Comparison of ENCODE assay signal across 8 cellular contexts in the genomic region with DNA sequence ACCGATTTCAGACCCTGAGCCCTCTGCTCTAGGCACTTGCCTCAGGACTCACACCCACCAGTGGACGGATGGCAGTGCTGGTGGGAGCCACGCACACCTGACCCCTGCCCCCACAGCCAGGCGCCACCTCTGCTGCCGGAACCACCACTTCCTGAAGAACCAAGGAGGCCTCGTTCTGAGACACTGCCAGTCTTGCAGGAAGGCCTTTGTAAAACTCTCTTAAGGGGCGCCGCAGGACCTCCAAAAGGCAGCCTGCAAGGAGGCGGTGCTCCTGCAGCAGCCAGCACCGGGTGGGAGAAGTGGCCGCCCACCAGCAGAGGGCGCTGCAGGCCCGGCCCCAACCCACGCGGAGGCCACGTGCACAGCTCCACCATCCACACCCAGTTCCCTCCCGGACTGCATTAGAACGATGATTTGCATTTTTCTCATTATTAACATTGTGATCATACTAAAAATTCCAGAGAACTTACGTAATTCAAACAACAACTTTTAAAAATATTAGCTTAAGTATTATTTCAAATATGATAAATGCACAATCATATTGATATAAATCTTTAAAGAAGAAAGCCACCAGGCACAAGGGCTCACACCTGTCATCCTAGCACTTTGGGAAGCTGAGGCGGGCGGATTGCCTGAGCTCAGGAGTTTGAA. TPM values are rescaled to one million over a fixed set of nuclear protein-coding genes. Genes with fewer than 3 reads are reported as not detected.
DNase-seq lines count a peak whose midpoint lies in the region; ATAC-seq and TF ChIP-seq lines count a peak whose summit lies in the region.

No MANE protein-coding gene starts in this region.

- ATAC-seq in naive thymus-derived CD8-positive, alpha-beta T cell = peak; percentile 99 to 100
- ATAC-seq in thoracic aorta (ENCODE audit: insufficient number of reproducible peaks, low FRiP score, low read depth) = no peak

- POLR2A ChIA-PET in activated CD4-positive, alpha-beta memory T cell treated with anti-CD3 and anti-CD28 coated beads for 36 hours (lab: Charles Lee) = interaction anchor here (0.9 kb wide), 1 partner anchor 30 kb away, joined by 3 read pairs; no protein-coding TSS in a partner anchor
- POLR2A ChIA-PET in naive thymus-derived CD8-positive, alpha-beta T cell (lab: Charles Lee) = interaction anchor here (0.7 to 1.1 kb wide), 2 partner anchors 14 to 42 kb away, joined by 3 to 4 read pairs; no protein-coding TSS in a partner anchor

- TF ChIP-seq CTCF in Calu3 (IDR thresholded peaks at IDR 0.05; ENCODE audit: unreplicated experiment) = peak; percentile 87
- TF ChIP-seq CTCF in thoracic aorta (IDR thresholded peaks at IDR 0.05) = peak; percentile 53

- H3K9me3 Mint-ChIP-seq in Calu3 (ENCODE audit: low read depth, unreplicated experiment) = no peaks in the 10 kb centered on the region
- H3K9me3 Mint-ChIP-seq in activated CD4-positive, alpha-beta memory T cell treated with anti-CD3 and anti-CD28 coated beads for 36 hours = no peaks in the 10 kb centered on the region
- no peaks in the 10 kb centered on the region for H3K9me3 Mint-ChIP-seq in naive thymus-derived CD8-positive, alpha-beta T cell

- no peaks in the 10 kb centered on the region for H3K36me3 Mint-ChIP-seq in Calu3 (ENCODE audit: insufficient read depth, unreplicated experiment)
- peaks cover 17% of the 10 kb centered on the region for H3K36me3 Mint-ChIP-seq in activated CD4-positive, alpha-beta memory T cell treated with anti-CD3 and anti-CD28 coated beads for 36 hours
- H3K36me3 Mint-ChIP-seq in naive thymus-derived CD8-positive, alpha-beta T cell = peaks cover 0 to 20% (median 3%) of the 10 kb centered on the region in 3 donors

- H3K4me1 Mint-ChIP-seq in Calu3 (ENCODE audit: low read depth, unreplicated experiment) = peaks cover 13% of the 10 kb centered on the region
- H3K4me1 Mint-ChIP-seq in activated CD4-positive, alpha-beta memory T cell treated with anti-CD3 and anti-CD28 coated beads for 36 hours (ENCODE audit: low read depth) = peaks cover 13% of the 10 kb centered on the region
- H3K4me1 Mint-ChIP-seq in naive thymus-derived CD8-positive, alpha-beta T cell = peaks cover 7 to 31% (median 24%) of the 10 kb centered on the region in 4 donors

- H3K27me3 Mint-ChIP-seq in Calu3 (ENCODE audit: unreplicated experiment) = no peaks in the 10 kb centered on the region
- no peaks in the 10 kb centered on the region for H3K27me3 Mint-ChIP-seq in activated CD4-positive, alpha-beta memory T cell treated with anti-CD3 and anti-CD28 coated beads for 36 hours
- H3K27me3 Mint-ChIP-seq in naive thymus-derived CD8-positive, alpha-beta T cell = no peaks in the 10 kb centered on the region

- H3K9me3 ChIP-seq in effector memory CD4-positive, alpha-beta T cell (ENCODE audit: control insufficient read depth, low read length) = no peaks in the 10 kb centered on the region
- no peaks in the 10 kb centered on the region for H3K9me3 ChIP-seq in thoracic aorta

- no peak overlapping the region for H3K27ac Mint-ChIP-seq in Calu3 (ENCODE audit: unreplicated experiment)
- no peak overlapping the region for H3K27ac Mint-ChIP-seq in activated CD4-positive, alpha-beta memory T cell treated with anti-CD3 and anti-CD28 coated beads for 36 hours
- H3K27ac Mint-ChIP-seq in naive thymus-derived CD8-positive, alpha-beta T cell = peak overlapping the region; percentile 32 to 94 (median 84)

- no peaks in the 10 kb centered on the region for H3K27me3 ChIP-seq in effector memory CD4-positive, alpha-beta T cell (replicated peaks; ENCODE audit: control insufficient read depth, insufficient read depth, low read length, poor library complexity, severe bottlenecking)
- no peaks in the 10 kb centered on the region for H3K27me3 ChIP-seq in thoracic aorta (replicated peaks; ENCODE audit: insufficient read depth)

- H3K36me3 ChIP-seq in effector memory CD4-positive, alpha-beta T cell (ENCODE audit: control insufficient read depth, insufficient read depth, low read length) = peaks cover 17% of the 10 kb centered on the region
- H3K36me3 ChIP-seq in thoracic aorta = peaks cover 2% of the 10 kb centered on the region

- no peak overlapping the region for H3K4me3 Mint-ChIP-seq in Calu3 (ENCODE audit: low read depth, unreplicated experiment)
- no peak overlapping the region for H3K4me3 Mint-ChIP-seq in activated CD4-positive, alpha-beta memory T cell treated with anti-CD3 and anti-CD28 coated beads for 36 hours
- H3K4me3 Mint-ChIP-seq in naive thymus-derived CD8-positive, alpha-beta T cell = peak overlapping the region in 2 of 10 donors; percentile 11 to 18

- no peak overlapping the region for H3K27ac ChIP-seq in effector memory CD4-positive, alpha-beta T cell (ENCODE audit: insufficient read depth, low read length, poor library complexity, severe bottlenecking)
- H3K27ac ChIP-seq in thoracic aorta = no peak overlapping the region

- DNase-seq in Calu3 (peak; percentile 75), Kasumi-1 (lab: John Stamatoyannopoulos, UW) (peak; percentile 48 to 64), thoracic aorta (ENCODE audit: low spot score) (no peak), foreskin melanocyte (no peak), Ammon's horn (ENCODE audit: low spot score) (no peak)
- peak; percentile 82 for DNase-seq in activated CD4-positive, alpha-beta memory T cell treated with anti-CD3 and anti-CD28 coated beads for 36 hours
- peak; percentile 41 to 49 (median 47) for DNase-seq in effector memory CD4-positive, alpha-beta T cell
- peak; percentile 66 to 91 (median 84) for DNase-seq in naive thymus-derived CD8-positive, alpha-beta T cell

- no peaks in the 10 kb centered on the region for H3K4me1 ChIP-seq in effector memory CD4-positive, alpha-beta T cell (ENCODE audit: control insufficient read depth, insufficient read depth, low read length, poor library complexity, severe bottlenecking)
- peaks cover 0 to 3% of the 10 kb centered on the region in 2 donors for H3K4me1 ChIP-seq in thoracic aorta (ENCODE audit: control insufficient read depth in 1 of 2, low read depth in 2 of 2)

- no TSS peak for BruUV-seq in Calu3 (replicated peaks; lab: Mats Ljungman, UMichigan)

- intact Hi-C loops in Calu3 (cut with micrococcal nuclease; ENCODE audit: unreplicated experiment) = no loop called here
- intact Hi-C loops in activated CD4-positive, alpha-beta memory T cell treated with anti-CD3 and anti-CD28 coated beads for 36 hours (cut with micrococcal nuclease) = no loop called here

- CTCF ChIA-PET in Calu3 (lab: Charles Lee) = interaction anchor here (0.8 to 1.1 kb wide), 5 partner anchors 12 to 306 kb away, joined by 3 to 6 read pairs (median 3); no protein-coding TSS in a partner anchor
- CTCF ChIA-PET in activated CD4-positive, alpha-beta memory T cell treated with anti-CD3 and anti-CD28 coated beads for 36 hours (lab: Charles Lee) = interaction anchor here (0.6 to 3.0 kb wide), 21 partner anchors 8 to 306 kb away, joined by 3 to 37 read pairs (median 4); no protein-coding TSS in a partner anchor

- no peak overlapping the region for H3K4me3 ChIP-seq in effector memory CD4-positive, alpha-beta T cell (ENCODE audit: insufficient read depth, low read depth, low read length, poor library complexity, severe bottlenecking)
- no peak overlapping the region for H3K4me3 ChIP-seq in thoracic aorta

RNA-seq across cellular contexts. Expression of a gene that starts 12.8 kb away (rescaled TPM):
- total RNA-seq in Calu3 (2022) (21.0 and 26.7 TPM in 2 replicates), thoracic aorta (10 to 100 TPM; 27.3 to 27.9 TPM)
- 10 to 100 TPM; 18.1 to 22.8 TPM for total RNA-seq in activated CD4-positive, alpha-beta memory T cell treated with anti-CD3 and anti-CD28 coated beads for 36 hours
- 10 to 100 TPM; 29.4 to 29.9 TPM for total RNA-seq in naive thymus-derived CD8-positive, alpha-beta T cell
- 1 to 10 TPM; 6.7 to 9.3 (median 9.2) TPM for polyA plus RNA-seq in naive thymus-derived CD8-positive, alpha-beta T cell

RNA-seq across cellular contexts. Expression of a gene that starts 45.6 kb away (rescaled TPM):
- total RNA-seq in Calu3 (2022) (1,463 and 1,538 TPM in 2 replicates), thoracic aorta (100 to 1,000 TPM; 120 to 168 TPM)
- total RNA-seq in activated CD4-positive, alpha-beta memory T cell treated with anti-CD3 and anti-CD28 coated beads for 36 hours = 1,000 to 10,000 TPM; 2,100 to 2,144 TPM
- 100 to 1,000 TPM; 325 to 331 TPM for total RNA-seq in naive thymus-derived CD8-positive, alpha-beta T cell
- 100 to 1,000 TPM; 522 to 578 (median 572) TPM for polyA plus RNA-seq in naive thymus-derived CD8-positive, alpha-beta T cell

Comparison
In these comparisons a context has a peak if more than half of its experiments do, and no peak if none do; other contexts are left out.
1. DNase-seq: peak in Calu3 (single experiment), Kasumi-1 (2 of 2), activated CD4-positive, alpha-beta memory T cell treated with anti-CD3 and anti-CD28 coated beads for 36 hours (single experiment), effector memory CD4-positive, alpha-beta T cell (3 of 3) and naive thymus-derived CD8-positive, alpha-beta T cell (10 of 10); none in thoracic aorta (single experiment), foreskin melanocyte (single experiment) and Ammon's horn (single experiment).
2. H3K27ac Mint-ChIP-seq: peak in naive thymus-derived CD8-positive, alpha-beta T cell (10 of 10); none in Calu3 (single experiment) and activated CD4-positive, alpha-beta memory T cell treated with anti-CD3 and anti-CD28 coated beads for 36 hours (single experiment).